ENCODE assay signal across 25 cellular contexts in genomic region chr12:49708851-49709250, GRCh38.
"Had no signal": no experiment of that assay in that cellular context is flagged by ENCODE, and none has a peak within 500 bp of the region (broad histone marks: within the 10 kb centered on the region; RNA-seq: fewer than 3 reads in every experiment).

No MANE protein-coding gene starts in this region.

- ATAC-seq: effector memory CD8-positive, alpha-beta T cell; gastroesophageal sphincter; natural killer cell had no signal

- H3K9me3 ChIP-seq: gastroesophageal sphincter, left ventricle myocardium inferior, right atrium auricular region, suprapubic skin, tibial artery had no signal

- H3K36me3 ChIP-seq: brain microvascular endothelial cell, gastroesophageal sphincter, left ventricle myocardium inferior, right atrium auricular region, suprapubic skin, tibial artery had no signal

- H2AFZ ChIP-seq: hepatocyte had no signal

- H3K27ac ChIP-seq: brain microvascular endothelial cell, gastroesophageal sphincter, hepatocyte, left ventricle myocardium inferior, right atrium auricular region, suprapubic skin, tibial artery had no signal

- H3K4me2 ChIP-seq: hepatocyte had no signal

- DNase-seq: activated CD4-positive, alpha-beta memory T cell treated with anti-CD3 and anti-CD28 coated beads for 36 hours; activated CD4-positive, alpha-beta T cell treated with anti-CD3 and anti-CD28 coated beads for 48 hours; activated CD8-positive, alpha-beta memory T cell treated with anti-CD3 and anti-CD28 coated beads, Interleukin-2, amount 50 U/mL, for 4 hours; activated gamma-delta T cell; activated naive CD4-positive, alpha-beta T cell treated with anti-CD3 and anti-CD28 coated beads, Interleukin-2, amount 50 U/mL, for 16 hours; activated T-cell treated with anti-CD3 and anti-CD28 coated beads, Interleukin-2, amount 50 U/mL, for 1 hour; amniotic stem cell; brain microvascular endothelial cell; cortex of kidney; effector memory CD8-positive, alpha-beta T cell; erythroblast; islet precursor cell; left ventricle myocardium inferior; mesendoderm; natural killer cell; stimulated activated CD4-positive, alpha-beta T cell treated with anti-CD3 and anti-CD28 coated beads, Interleukin-15, amount 100 ng/mL, for 24 hours; stimulated activated CD4-positive, alpha-beta T cell treated with anti-CD3 and anti-CD28 coated beads, Interleukin-2, amount 100 ng/mL, for 24 hours; stimulated activated naive CD4-positive, alpha-beta T cell; tibial artery had no signal

- H3K4me3 ChIP-seq: gastroesophageal sphincter, hepatocyte, left ventricle myocardium inferior, lung, right atrium auricular region, suprapubic skin, tibial artery had no signal

- FAIRE-seq: astrocyte had no signal

- H3K27me3 ChIP-seq: brain microvascular endothelial cell, right atrium auricular region had no signal
